9 cellular contexts compared by ENCODE assay signal in genomic region chr2:159515482-159515881, GRCh38.
A peak's percentile ranks its signal among the peaks of the same experiment; 100 is the strongest.
DNase-seq lines count a peak whose midpoint lies in the region; ATAC-seq and TF ChIP-seq lines count a peak whose summit lies in the region.
"Had no signal": no experiment of that assay in that cellular context is flagged by ENCODE, and none has a peak within 500 bp of the region (broad histone marks: within the 10 kb centered on the region; RNA-seq: fewer than 3 reads in every experiment).

No MANE protein-coding gene starts in this region.

- H3K36me3 Mint-ChIP-seq in activated naive CD8-positive, alpha-beta T cell treated with anti-CD3 and anti-CD28 coated beads, Interleukin-2, amount 50 U/mL, for 24 hours (ENCODE audit: low read depth): no peaks in the 10 kb centered on the region

- peak overlapping the region in 1 of 2 donors; percentile 100 for H3K9ac ChIP-seq in liver (ENCODE audit: low read depth in 1 of 2, low read length in 2 of 2)

- TF ChIP-seq POLR2A in uterus (IDR thresholded peaks at IDR 0.05): no peak

- H3K27me3 ChIP-seq in cardiac muscle cell (no peaks in the 10 kb centered on the region), liver (ENCODE audit: control insufficient read depth in 4 of 4, insufficient read depth in 4 of 4, low read length in 3 of 4) (no peaks in the 10 kb centered on the region), uterus (no peaks in the 10 kb centered on the region)

- intact Hi-C loops in cardiac septum (cut with DNase I) (loop anchor here (5.0 kb wide), 1 partner anchor 102 kb away; the partner anchor contains the start of gene BAZ2B), uterus (cut with DNase I; ENCODE audit: low total_unique reads) (no loop called here)

- H3K4me1 ChIP-seq in cardiac muscle cell (ENCODE audit: low read depth) (peaks cover 29% of the 10 kb centered on the region), liver (ENCODE audit: control insufficient read depth in 4 of 4, insufficient read depth in 4 of 4, low read length in 3 of 4) (peaks cover 2 to 17% (median 7%) of the 10 kb centered on the region in 4 donors), uterus (no peaks in the 10 kb centered on the region)

- peaks cover 34% of the 10 kb centered on the region for H3K4me1 Mint-ChIP-seq in activated naive CD8-positive, alpha-beta T cell treated with anti-CD3 and anti-CD28 coated beads, Interleukin-2, amount 50 U/mL, for 24 hours

- peak overlapping the region; percentile 26 for H3K4me3 ChIP-seq in cardiac muscle cell
- peak overlapping the region; percentile 33 to 86 (median 49) for H3K4me3 ChIP-seq in liver (ENCODE audit: low read depth in 1 of 3, low read length in 3 of 3)
- no peak overlapping the region for H3K4me3 ChIP-seq in uterus

- no peak for TF ChIP-seq RAD21 in liver (IDR thresholded peaks at IDR 0.05)

- peak overlapping the region; percentile 75 for H3K27ac Mint-ChIP-seq in activated naive CD8-positive, alpha-beta T cell treated with anti-CD3 and anti-CD28 coated beads, Interleukin-2, amount 50 U/mL, for 24 hours

- H3K27ac ChIP-seq in cardiac muscle cell (no peak overlapping the region), liver (ENCODE audit: low read depth in 1 of 2, low read length in 2 of 2) (peak overlapping the region in 1 of 2 donors; percentile 94), uterus (peak overlapping the region; percentile 74 to 86)

- TF ChIP-seq CTCF in cardiac muscle cell (IDR thresholded peaks at IDR 0.05; ENCODE audit: low read depth, low read length) (no peak), liver (IDR thresholded peaks at IDR 0.05; ENCODE audit: low read depth, low read length, missing input control) (no peak), uterus (IDR thresholded peaks at IDR 0.05) (no peak)

- H3K4me3 Mint-ChIP-seq in activated naive CD8-positive, alpha-beta T cell treated with anti-CD3 and anti-CD28 coated beads, Interleukin-2, amount 50 U/mL, for 24 hours: peak overlapping the region; percentile 83

- no peak for ATAC-seq in activated naive CD8-positive, alpha-beta T cell treated with anti-CD3 and anti-CD28 coated beads, Interleukin-2, amount 50 U/mL, for 24 hours
- ATAC-seq in GM19395 (IDR thresholded peaks at IDR 0.05; ENCODE audit: unreplicated experiment) (no peak), HG03135 (IDR thresholded peaks at IDR 0.05; ENCODE audit: unreplicated experiment) (no peak)

- no peaks in the 10 kb centered on the region for H3K27me3 Mint-ChIP-seq in activated naive CD8-positive, alpha-beta T cell treated with anti-CD3 and anti-CD28 coated beads, Interleukin-2, amount 50 U/mL, for 24 hours

- H3K36me3 ChIP-seq in cardiac muscle cell (no peaks in the 10 kb centered on the region), liver (ENCODE audit: control insufficient read depth in 4 of 4, insufficient read depth in 3 of 4, low read depth in 1 of 4, low read length in 3 of 4) (no peaks in the 10 kb centered on the region), uterus (no peaks in the 10 kb centered on the region)

- DNase-seq in cardiac muscle cell (ENCODE audit: low read depth in 1 of 2, low spot score in 1 of 2) (no peak), cardiac septum (ENCODE audit: low spot score) (no peak), uterus (no peak), NCI-H226 (no peak)
- DNase-seq in activated naive CD8-positive, alpha-beta T cell treated with anti-CD3 and anti-CD28 coated beads, Interleukin-2, amount 50 U/mL, for 24 hours: no peak
- DNase-seq: glutamatergic neuron had no signal

- no peaks in the 10 kb centered on the region for H3K9me3 Mint-ChIP-seq in activated naive CD8-positive, alpha-beta T cell treated with anti-CD3 and anti-CD28 coated beads, Interleukin-2, amount 50 U/mL, for 24 hours

- H3K9me3 ChIP-seq in cardiac muscle cell (ENCODE audit: low read depth): no peaks in the 10 kb centered on the region
- H3K9me3 ChIP-seq in liver (ENCODE audit: control insufficient read depth in 4 of 4, low read length in 3 of 4): no peaks in the 10 kb centered on the region
- no peaks in the 10 kb centered on the region for H3K9me3 ChIP-seq in uterus

- 42% methylated on average over 1 of the region's 1 CpG for WGBS in liver

TF ChIP-seq in liver, 16 proteins besides CTCF, POLR2A, EP300 and RAD21:
- no peak for TF ChIP-seq NR2F2 (IDR thresholded peaks at IDR 0.05)
- no peak for TF ChIP-seq HNF4A (conservative IDR thresholded peaks at IDR 0.05)
- no peak for TF ChIP-seq EGR1 (IDR thresholded peaks at IDR 0.05; ENCODE audit: low read depth in 2 of 2)
- no peak for TF ChIP-seq MAX (IDR thresholded peaks at IDR 0.05)
- no peak for TF ChIP-seq YY1 (IDR thresholded peaks at IDR 0.05)
- TF ChIP-seq REST (IDR thresholded peaks at IDR 0.05): no peak
- TF ChIP-seq ATF3 (IDR thresholded peaks at IDR 0.05): no peak
- no peak for TF ChIP-seq HNF4G (IDR thresholded peaks at IDR 0.05)
- no peak for TF ChIP-seq SP1 (IDR thresholded peaks at IDR 0.05)
- TF ChIP-seq TAF1 (conservative IDR thresholded peaks at IDR 0.05): no peak
- TF ChIP-seq FOXA1 (IDR thresholded peaks at IDR 0.05): no peak
- no peak for TF ChIP-seq RXRA (IDR thresholded peaks at IDR 0.05)
- no peak for TF ChIP-seq FOXA2 (IDR thresholded peaks at IDR 0.05)
- no peak for TF ChIP-seq GABPA (IDR thresholded peaks at IDR 0.05 in 1 of 2, conservative IDR thresholded peaks at IDR 0.05 in 1 of 2)
- TF ChIP-seq JUND (IDR thresholded peaks at IDR 0.05): no peak

Comparison
In these comparisons a context has a peak if more than half of its experiments do, and no peak if none do; other contexts are left out.
1. H3K4me3 ChIP-seq: peak in cardiac muscle cell (single experiment) and liver (3 of 3); none in uterus (0 of 2).